ENCODE assay signal across 8 cellular contexts in the genomic region with DNA sequence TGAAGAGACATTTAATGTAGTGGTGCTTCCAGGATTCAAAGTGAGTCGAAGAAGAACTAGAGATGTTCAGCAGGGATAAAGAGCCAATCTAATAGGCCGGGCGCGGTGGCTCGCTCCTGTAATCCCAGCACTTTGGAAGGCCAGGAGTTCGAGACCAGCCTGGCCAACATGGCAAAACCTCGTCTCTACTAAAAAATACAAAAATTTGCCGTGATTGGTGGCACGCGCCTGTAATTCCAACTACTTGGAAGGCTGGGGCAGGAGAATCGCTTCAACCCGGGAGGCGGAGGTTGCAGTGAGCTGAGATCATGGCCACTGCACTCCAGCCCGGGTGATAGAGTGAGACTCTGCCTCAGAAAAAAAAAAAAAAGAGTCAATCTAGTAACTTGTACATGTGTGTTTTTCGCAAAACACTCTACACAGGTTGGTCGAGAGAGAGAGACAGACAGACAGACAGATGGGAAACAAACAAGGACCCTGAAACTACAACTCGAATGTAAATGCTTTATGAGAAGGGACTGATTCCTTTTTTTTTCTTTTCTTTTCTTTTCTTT. TPM values are rescaled to one million over a fixed set of nuclear protein-coding genes. Genes with fewer than 3 reads are reported as not detected.
DNase-seq lines count a peak whose midpoint lies in the region; ATAC-seq, FAIRE-seq and TF ChIP-seq lines count a peak whose summit lies in the region.

No MANE protein-coding gene starts in this region.

- no peaks in the 10 kb centered on the region for H4K20me1 ChIP-seq in HepG2 (ENCODE audit: insufficient read depth, low read length)

- H2AFZ ChIP-seq in HepG2 (ENCODE audit: low read length), result no peak overlapping the region

- H3K4me3 ChIP-seq in ascending aorta (peak overlapping the region; percentile 68 to 77), HepG2 (replicated peaks in 1 of 3; ENCODE audit: insufficient read depth in 1 of 3, low read depth in 2 of 3, low read length in 3 of 3) (peak overlapping the region; percentile 77 to 88 (median 82)), testis (peak overlapping the region; percentile 64 to 87)

- 50% methylated on average over 17 of the region's 17 CpGs for WGBS in HepG2 (ENCODE audit: low lambda C conversion rate)
- 34 to 36% methylated on average over 17 of the region's 17 CpGs for WGBS in testis, 2 donors

- no peak for DNase-seq in activated CD4-positive, alpha-beta T cell treated with anti-CD3 and anti-CD28 coated beads, Interleukin-2, amount 10 ng/mL, durations not matched to agents 7 days and 5 days
- no peak for DNase-seq in activated CD4-positive, alpha-beta T cell treated with anti-CD3 and anti-CD28 coated beads, Interleukin-2, amount 50 U/mL, for 4 hours
- no peak for DNase-seq in ascending aorta (ENCODE audit: low spot score in 2 of 2)
- DNase-seq in HepG2 (ENCODE audit: low spot score), result no peak
- no peak for DNase-seq in testis
- no peak for DNase-seq in GM13977 (ENCODE audit: low spot score)
- DNase-seq in SHP77 (lab: John Stamatoyannopoulos, UW), result no peak

- CTCF ChIA-PET in activated CD4-positive, alpha-beta T cell treated with anti-CD3 and anti-CD28 coated beads, Interleukin-2, amount 10 ng/mL, durations not matched to agents 7 days and 5 days (lab: Charles Lee), result interaction anchor here (0.9 to 3.2 kb wide), 16 partner anchors 11 to 82 kb away, joined by 3 to 35 read pairs (median 4); a partner anchor contains a TSS
- CTCF ChIA-PET in HepG2 (lab: Yijun Ruan, JAX; ENCODE audit: low intra/inter-chr PET ratio, low total read pairs), result interaction anchor here (0.8 kb wide), 1 partner anchor 82 kb away, joined by 3 read pairs; no protein-coding TSS in a partner anchor

- no peaks in the 10 kb centered on the region for H3K9me3 ChIP-seq in ascending aorta
- no peaks in the 10 kb centered on the region for H3K9me3 ChIP-seq in HepG2 (ENCODE audit: low read length)
- H3K9me3 ChIP-seq in testis, result no peaks in the 10 kb centered on the region

- no TSS peak for BruUV-seq in HepG2 (replicated peaks; lab: Mats Ljungman, UMichigan)

- TF ChIP-seq RAD21 in HepG2 (CRISPR knock-in tag; IDR thresholded peaks at IDR 0.05), result no peak

- H3K36me3 ChIP-seq in ascending aorta (no peaks in the 10 kb centered on the region), HepG2 (replicated peaks in 1 of 2; ENCODE audit: control insufficient read depth in 1 of 2, insufficient read depth in 2 of 2, low read length in 2 of 2) (no peaks in the 10 kb centered on the region), testis (ENCODE audit: low read depth, missing control alignments) (no peaks in the 10 kb centered on the region)

- in situ Hi-C loops in HepG2 (cut with HindIII; ENCODE audit: extremely low pct_ligation_motif_present, low pct_unique_long_range_greater_than_20kb), result no loop called here
- in situ Hi-C loops in GM13977 (cut with MboI; ENCODE audit: low pct_unique_long_range_greater_than_20kb, low sequenced_read_pairs, unreplicated experiment), result no loop called here

- H3K27me3 ChIP-seq in ascending aorta, result no peaks in the 10 kb centered on the region
- peaks cover 5 to 22% of the 10 kb centered on the region in 2 experiments; a peak in 4 of 5 replicates for H3K27me3 ChIP-seq in HepG2 (ENCODE audit: control insufficient read depth in 1 of 2, insufficient read depth in 2 of 2, low read length in 2 of 2)
- no peaks in the 10 kb centered on the region for H3K27me3 ChIP-seq in testis

- H3K9ac ChIP-seq in HepG2 (ENCODE audit: insufficient read depth, low read depth, low read length), result peak overlapping the region; percentile 45

- H3K9me3 Mint-ChIP-seq in activated CD4-positive, alpha-beta T cell treated with anti-CD3 and anti-CD28 coated beads, Interleukin-2, amount 10 ng/mL, durations not matched to agents 7 days and 5 days, result no peaks in the 10 kb centered on the region

- H3K27ac ChIP-seq in ascending aorta (peak overlapping the region; percentile 60 to 78), HepG2 (ENCODE audit: extremely low read length, insufficient read depth, low read length) (peak overlapping the region; percentile 62), testis (peak overlapping the region; percentile 66 to 77)

- TF ChIP-seq EP300 in HepG2 (IDR thresholded peaks at IDR 0.05; ENCODE audit: low read depth in 2 of 2, low read length in 2 of 2) (no peak), HepG2 (CRISPR knock-in tag; IDR thresholded peaks at IDR 0.05; ENCODE audit: borderline replicate concordance) (no peak)

- intact Hi-C loops in ascending aorta (cut with DNase I) (loop anchor here (1.0 to 10.0 kb wide), 6 partner anchors 29 to 1194 kb away; a partner anchor contains a TSS), HepG2 (cut with micrococcal nuclease; ENCODE audit: unreplicated experiment) (loop anchor here (1.0 to 10.0 kb wide), 3 partner anchors 29 to 1414 kb away; no protein-coding TSS in a partner anchor), testis (cut with DNase I; ENCODE audit: low total_unique reads) (no loop called here)

- TF ChIP-seq CTCF in ascending aorta (IDR thresholded peaks at IDR 0.05) (no peak), HepG2 (CRISPR knock-in tag; IDR thresholded peaks at IDR 0.05) (no peak), testis (IDR thresholded peaks at IDR 0.05) (no peak), GM13977 (IDR thresholded peaks at IDR 0.05; ENCODE audit: extremely low read depth, insufficient read depth, missing control alignments) (no peak)

- peaks cover 28% of the 10 kb centered on the region for H3K4me1 Mint-ChIP-seq in activated CD4-positive, alpha-beta T cell treated with anti-CD3 and anti-CD28 coated beads, Interleukin-2, amount 10 ng/mL, durations not matched to agents 7 days and 5 days

- peaks cover 2% of the 10 kb centered on the region for H3K36me3 Mint-ChIP-seq in activated CD4-positive, alpha-beta T cell treated with anti-CD3 and anti-CD28 coated beads, Interleukin-2, amount 10 ng/mL, durations not matched to agents 7 days and 5 days (ENCODE audit: low read depth)

- no peak for TF ChIP-seq POLR2A in HepG2 (IDR thresholded peaks at IDR 0.05; ENCODE audit: insufficient read depth in 1 of 2, low read depth in 2 of 2, low read length in 2 of 2)
- TF ChIP-seq POLR2A in testis (IDR thresholded peaks at IDR 0.05), result no peak

- no peak for FAIRE-seq in HepG2 (lab: Jason Lieb, UNC)

- peak overlapping the region; percentile 88 for H3K4me3 Mint-ChIP-seq in activated CD4-positive, alpha-beta T cell treated with anti-CD3 and anti-CD28 coated beads, Interleukin-2, amount 10 ng/mL, durations not matched to agents 7 days and 5 days

- H3K4me1 ChIP-seq in ascending aorta (peaks cover 0 to 7% of the 10 kb centered on the region in 2 donors), HepG2 (ENCODE audit: insufficient read depth, low read length) (peaks cover 20% of the 10 kb centered on the region), testis (peaks cover 7% of the 10 kb centered on the region)

- peak overlapping the region; percentile 96 for H3K27ac Mint-ChIP-seq in activated CD4-positive, alpha-beta T cell treated with anti-CD3 and anti-CD28 coated beads, Interleukin-2, amount 10 ng/mL, durations not matched to agents 7 days and 5 days

- ATAC-seq in HepG2 (no peak), HG02970 (IDR thresholded peaks at IDR 0.05; ENCODE audit: low FRiP score, unreplicated experiment) (no peak)

- no peaks in the 10 kb centered on the region for H3K27me3 Mint-ChIP-seq in activated CD4-positive, alpha-beta T cell treated with anti-CD3 and anti-CD28 coated beads, Interleukin-2, amount 10 ng/mL, durations not matched to agents 7 days and 5 days

- H3K79me2 ChIP-seq in HepG2 (ENCODE audit: insufficient read depth, low read length), result no peaks in the 10 kb centered on the region

- peak overlapping the region; percentile 70 for H3K4me2 ChIP-seq in HepG2 (ENCODE audit: low read depth, low read length)

- POLR2A ChIA-PET in activated CD4-positive, alpha-beta T cell treated with anti-CD3 and anti-CD28 coated beads, Interleukin-2, amount 10 ng/mL, durations not matched to agents 7 days and 5 days (lab: Charles Lee), result interaction anchor here (0.6 to 1.0 kb wide), 2 partner anchors 8 to 10 kb away, joined by 3 read pairs; no protein-coding TSS in a partner anchor
- POLR2A ChIA-PET in HepG2 (lab: Yijun Ruan, JAX), result interaction anchor here (0.9 to 2.1 kb wide), 14 partner anchors 9 to 660 kb away, joined by 3 to 35 read pairs (median 4); a partner anchor contains a TSS

RNA-seq across cellular contexts. Expression of a gene that starts 0.8 kb away (rescaled TPM):
- total RNA-seq in activated CD4-positive, alpha-beta T cell treated with anti-CD3 and anti-CD28 coated beads, Interleukin-2, amount 10 ng/mL, durations not matched to agents 7 days and 5 days, result 10 to 100 TPM; 57.5 to 67.8 TPM
- 50.8 TPM for total RNA-seq in ascending aorta
- 7.2 and 16.7 TPM in 2 replicates for total RNA-seq in HepG2 (2016; rRNA removed; fragmentation: Illumina TruSeq; extraction: Trizol)
- 1.1 and 2.0 TPM in 2 replicates for total RNA-seq in HepG2 (2016; cell fraction: cytosol; rRNA removed; fragmentation: Illumina TruSeq; extraction: Trizol; ENCODE audit: low read depth)
- total RNA-seq in HepG2 (2016; cell fraction: insoluble cytoplasmic fraction; rRNA removed; fragmentation: Illumina TruSeq; extraction: Trizol), result 7.2 and 16.4 TPM in 2 replicates
- total RNA-seq in HepG2 (2016; cell fraction: membrane; rRNA removed; fragmentation: Illumina TruSeq; extraction: Trizol), result 3.4 and 3.7 TPM in 2 replicates
- total RNA-seq in HepG2 (2016; cell fraction: nucleus; rRNA removed; fragmentation: Illumina TruSeq; extraction: Trizol), result 12.9 and 13.9 TPM in 2 replicates
- polyA plus RNA-seq in HepG2 (2011; rRNA removed), result 6.6 and 6.9 TPM in 2 replicates
- polyA plus RNA-seq in HepG2 (2011; cell fraction: cytosol; rRNA removed), result 3.9 and 9.1 TPM in 2 replicates
- 20.5 and 25.6 TPM in 2 replicates for polyA plus RNA-seq in HepG2 (2011; cell fraction: nucleus; rRNA removed)
- polyA plus RNA-seq in HepG2 (2012), result 4.2 and 4.4 TPM in 2 replicates
- 1.5 and 1.9 TPM in 2 replicates for polyA plus RNA-seq in HepG2 (2016; cell fraction: cytosol; fragmentation: Illumina TruSeq; extraction: Trizol; ENCODE audit: low read depth)
- 5.2 and 6.7 TPM in 2 replicates for polyA plus RNA-seq in HepG2 (2016; cell fraction: insoluble cytoplasmic fraction; fragmentation: Illumina TruSeq; extraction: Trizol; ENCODE audit: low read depth)
- 2.6 and 2.9 TPM in 2 replicates for polyA plus RNA-seq in HepG2 (2016; cell fraction: membrane; fragmentation: Illumina TruSeq; extraction: Trizol; ENCODE audit: low read depth)
- polyA plus RNA-seq in HepG2 (2016; cell fraction: nucleus; fragmentation: Illumina TruSeq; extraction: Trizol; ENCODE audit: insufficient read depth, low read depth), result 23.3 and 23.7 TPM in 2 replicates
- 34.8 and 52.5 TPM in 2 replicates for polyA minus RNA-seq in HepG2 (2011; rRNA and poly(A)+ RNA removed; ENCODE audit: low replicate concordance)
- polyA minus RNA-seq in HepG2 (2011; cell fraction: cytosol; rRNA and poly(A)+ RNA removed), result 7.6 and 11.1 TPM in 2 replicates
- polyA minus RNA-seq in HepG2 (2011; cell fraction: nucleus; rRNA and poly(A)+ RNA removed), result 13.7 and 16.2 TPM in 2 replicates
- total RNA-seq in testis, result 10 to 100 TPM; 59.6 to 76.8 TPM
- polyA plus RNA-seq in testis (ENCODE audit: insufficient read depth, low read depth, low replicate concordance), result 34.9 TPM

RNA-seq across cellular contexts. Expression of a gene that starts 4.7 kb away (rescaled TPM):
- total RNA-seq in activated CD4-positive, alpha-beta T cell treated with anti-CD3 and anti-CD28 coated beads, Interleukin-2, amount 10 ng/mL, durations not matched to agents 7 days and 5 days, result 10 to 100 TPM; 12.1 to 12.3 TPM
- total RNA-seq in ascending aorta (not detected), HepG2 (2016; rRNA removed; fragmentation: Illumina TruSeq; extraction: Trizol) (not detected in 2 replicates), testis (10 to 100 TPM; 14.9 to 29.7 TPM)
- total RNA-seq in HepG2 (2016; cell fraction: cytosol; rRNA removed; fragmentation: Illumina TruSeq; extraction: Trizol; ENCODE audit: low read depth), result 0.18 TPM in 1 of 2 replicates, not detected in the other
- total RNA-seq in HepG2 (2016; cell fraction: insoluble cytoplasmic fraction; rRNA removed; fragmentation: Illumina TruSeq; extraction: Trizol), result 0.04 TPM in 1 of 2 replicates, not detected in the other
- total RNA-seq in HepG2 (2016; cell fraction: membrane; rRNA removed; fragmentation: Illumina TruSeq; extraction: Trizol), result not detected in 2 replicates
- 0.13 TPM in 1 of 2 replicates, not detected in the other for total RNA-seq in HepG2 (2016; cell fraction: nucleus; rRNA removed; fragmentation: Illumina TruSeq; extraction: Trizol)
- polyA plus RNA-seq in HepG2 (2011; rRNA removed) (0.24 and 0.39 TPM in 2 replicates), testis (ENCODE audit: insufficient read depth, low read depth, low replicate concordance) (24.8 TPM)
- polyA plus RNA-seq in HepG2 (2011; cell fraction: cytosol; rRNA removed), result 0.13 and 0.15 TPM in 2 replicates
- 2.9 and 3.2 TPM in 2 replicates for polyA plus RNA-seq in HepG2 (2011; cell fraction: nucleus; rRNA removed)
- 0.51 and 0.72 TPM in 2 replicates for polyA plus RNA-seq in HepG2 (2012)
- not detected in 2 replicates for polyA plus RNA-seq in HepG2 (2016; cell fraction: cytosol; fragmentation: Illumina TruSeq; extraction: Trizol; ENCODE audit: low read depth)
- not detected in 2 replicates for polyA plus RNA-seq in HepG2 (2016; cell fraction: insoluble cytoplasmic fraction; fragmentation: Illumina TruSeq; extraction: Trizol; ENCODE audit: low read depth)
- not detected in 2 replicates for polyA plus RNA-seq in HepG2 (2016; cell fraction: membrane; fragmentation: Illumina TruSeq; extraction: Trizol; ENCODE audit: low read depth)
- 0.12 and 0.88 TPM in 2 replicates for polyA plus RNA-seq in HepG2 (2016; cell fraction: nucleus; fragmentation: Illumina TruSeq; extraction: Trizol; ENCODE audit: insufficient read depth, low read depth)
- polyA minus RNA-seq in HepG2 (2011; rRNA and poly(A)+ RNA removed; ENCODE audit: low replicate concordance), result 0.08 TPM in 1 of 2 replicates, not detected in the other
- not detected in 2 replicates for polyA minus RNA-seq in HepG2 (2011; cell fraction: cytosol; rRNA and poly(A)+ RNA removed)
- polyA minus RNA-seq in HepG2 (2011; cell fraction: nucleus; rRNA and poly(A)+ RNA removed), result 0.25 and 0.26 TPM in 2 replicates

RNA-seq across cellular contexts. Expression of a gene that starts 19.3 kb away (rescaled TPM):
- total RNA-seq in activated CD4-positive, alpha-beta T cell treated with anti-CD3 and anti-CD28 coated beads, Interleukin-2, amount 10 ng/mL, durations not matched to agents 7 days and 5 days, result 1 to 10 TPM; 6.0 to 8.3 TPM
- total RNA-seq in ascending aorta (not detected), HepG2 (2016; rRNA removed; fragmentation: Illumina TruSeq; extraction: Trizol) (not detected in 2 replicates), testis (10 to 100 TPM; 27.5 to 37.9 TPM)
- not detected in 2 replicates for total RNA-seq in HepG2 (2016; cell fraction: cytosol; rRNA removed; fragmentation: Illumina TruSeq; extraction: Trizol; ENCODE audit: low read depth)
- total RNA-seq in HepG2 (2016; cell fraction: insoluble cytoplasmic fraction; rRNA removed; fragmentation: Illumina TruSeq; extraction: Trizol), result 0.11 TPM in 1 of 2 replicates, not detected in the other
- not detected in 2 replicates for total RNA-seq in HepG2 (2016; cell fraction: membrane; rRNA removed; fragmentation: Illumina TruSeq; extraction: Trizol)
- 0.28 TPM in 1 of 2 replicates, not detected in the other for total RNA-seq in HepG2 (2016; cell fraction: nucleus; rRNA removed; fragmentation: Illumina TruSeq; extraction: Trizol)
- polyA plus RNA-seq in HepG2 (2011; rRNA removed) (0.50 and 0.51 TPM in 2 replicates), testis (ENCODE audit: insufficient read depth, low read depth, low replicate concordance) (20.8 TPM)
- polyA plus RNA-seq in HepG2 (2011; cell fraction: cytosol; rRNA removed), result 0.11 and 0.27 TPM in 2 replicates
- polyA plus RNA-seq in HepG2 (2011; cell fraction: nucleus; rRNA removed), result 4.2 and 4.6 TPM in 2 replicates
- 0.56 and 1.0 TPM in 2 replicates for polyA plus RNA-seq in HepG2 (2012)
- polyA plus RNA-seq in HepG2 (2016; cell fraction: cytosol; fragmentation: Illumina TruSeq; extraction: Trizol; ENCODE audit: low read depth), result not detected in 2 replicates
- not detected in 2 replicates for polyA plus RNA-seq in HepG2 (2016; cell fraction: insoluble cytoplasmic fraction; fragmentation: Illumina TruSeq; extraction: Trizol; ENCODE audit: low read depth)
- polyA plus RNA-seq in HepG2 (2016; cell fraction: membrane; fragmentation: Illumina TruSeq; extraction: Trizol; ENCODE audit: low read depth), result not detected in 2 replicates
- polyA plus RNA-seq in HepG2 (2016; cell fraction: nucleus; fragmentation: Illumina TruSeq; extraction: Trizol; ENCODE audit: insufficient read depth, low read depth), result 0.38 and 0.67 TPM in 2 replicates
- 0.48 and 3.4 TPM in 2 replicates for polyA minus RNA-seq in HepG2 (2011; rRNA and poly(A)+ RNA removed; ENCODE audit: low replicate concordance)
- polyA minus RNA-seq in HepG2 (2011; cell fraction: cytosol; rRNA and poly(A)+ RNA removed), result not detected in 2 replicates
- 0.25 and 0.52 TPM in 2 replicates for polyA minus RNA-seq in HepG2 (2011; cell fraction: nucleus; rRNA and poly(A)+ RNA removed)

RNA-seq across cellular contexts. Expression of a gene that starts 28.7 kb away (rescaled TPM):
- 10 to 100 TPM; 26.0 to 26.9 TPM for total RNA-seq in activated CD4-positive, alpha-beta T cell treated with anti-CD3 and anti-CD28 coated beads, Interleukin-2, amount 10 ng/mL, durations not matched to agents 7 days and 5 days
- 15.8 TPM for total RNA-seq in ascending aorta
- 21.3 and 22.6 TPM in 2 replicates for total RNA-seq in HepG2 (2016; rRNA removed; fragmentation: Illumina TruSeq; extraction: Trizol)
- total RNA-seq in HepG2 (2016; cell fraction: cytosol; rRNA removed; fragmentation: Illumina TruSeq; extraction: Trizol; ENCODE audit: low read depth), result 12.6 and 13.7 TPM in 2 replicates
- 20.7 and 24.2 TPM in 2 replicates for total RNA-seq in HepG2 (2016; cell fraction: insoluble cytoplasmic fraction; rRNA removed; fragmentation: Illumina TruSeq; extraction: Trizol)
- total RNA-seq in HepG2 (2016; cell fraction: membrane; rRNA removed; fragmentation: Illumina TruSeq; extraction: Trizol), result 11.2 and 14.0 TPM in 2 replicates
- total RNA-seq in HepG2 (2016; cell fraction: nucleus; rRNA removed; fragmentation: Illumina TruSeq; extraction: Trizol), result 11.2 and 11.8 TPM in 2 replicates
- 16.4 and 17.3 TPM in 2 replicates for polyA plus RNA-seq in HepG2 (2011; rRNA removed)
- 19.6 and 22.3 TPM in 2 replicates for polyA plus RNA-seq in HepG2 (2011; cell fraction: cytosol; rRNA removed)
- 13.9 TPM in 2 replicates for polyA plus RNA-seq in HepG2 (2011; cell fraction: nucleus; rRNA removed)
- polyA plus RNA-seq in HepG2 (2012), result 12.1 and 12.5 TPM in 2 replicates
- 8.2 and 9.4 TPM in 2 replicates for polyA plus RNA-seq in HepG2 (2016; cell fraction: cytosol; fragmentation: Illumina TruSeq; extraction: Trizol; ENCODE audit: low read depth)
- 24.7 and 27.5 TPM in 2 replicates for polyA plus RNA-seq in HepG2 (2016; cell fraction: insoluble cytoplasmic fraction; fragmentation: Illumina TruSeq; extraction: Trizol; ENCODE audit: low read depth)
- polyA plus RNA-seq in HepG2 (2016; cell fraction: membrane; fragmentation: Illumina TruSeq; extraction: Trizol; ENCODE audit: low read depth), result 9.4 and 11.3 TPM in 2 replicates
- 18.0 and 20.6 TPM in 2 replicates for polyA plus RNA-seq in HepG2 (2016; cell fraction: nucleus; fragmentation: Illumina TruSeq; extraction: Trizol; ENCODE audit: insufficient read depth, low read depth)
- polyA minus RNA-seq in HepG2 (2011; rRNA and poly(A)+ RNA removed; ENCODE audit: low replicate concordance), result 36.0 and 75.6 TPM in 2 replicates
- 8.6 and 12.4 TPM in 2 replicates for polyA minus RNA-seq in HepG2 (2011; cell fraction: cytosol; rRNA and poly(A)+ RNA removed)
- 7.0 and 11.7 TPM in 2 replicates for polyA minus RNA-seq in HepG2 (2011; cell fraction: nucleus; rRNA and poly(A)+ RNA removed)
- total RNA-seq in testis, result 10 to 100 TPM; 10.5 to 15.4 TPM
- polyA plus RNA-seq in testis (ENCODE audit: insufficient read depth, low read depth, low replicate concordance), result 7.1 TPM

RNA-seq across cellular contexts. Expression of a gene that starts 30.4 kb away (rescaled TPM):
- 100 to 1,000 TPM; 106 to 114 TPM for total RNA-seq in activated CD4-positive, alpha-beta T cell treated with anti-CD3 and anti-CD28 coated beads, Interleukin-2, amount 10 ng/mL, durations not matched to agents 7 days and 5 days
- total RNA-seq in ascending aorta, result 390 TPM
- total RNA-seq in HepG2 (2016; rRNA removed; fragmentation: Illumina TruSeq; extraction: Trizol), result 47.4 and 73.4 TPM in 2 replicates
- total RNA-seq in HepG2 (2016; cell fraction: cytosol; rRNA removed; fragmentation: Illumina TruSeq; extraction: Trizol; ENCODE audit: low read depth), result 8.6 and 14.7 TPM in 2 replicates
- total RNA-seq in HepG2 (2016; cell fraction: insoluble cytoplasmic fraction; rRNA removed; fragmentation: Illumina TruSeq; extraction: Trizol), result 34.8 and 77.4 TPM in 2 replicates
- 26.6 and 30.8 TPM in 2 replicates for total RNA-seq in HepG2 (2016; cell fraction: membrane; rRNA removed; fragmentation: Illumina TruSeq; extraction: Trizol)
- 63.4 and 65.4 TPM in 2 replicates for total RNA-seq in HepG2 (2016; cell fraction: nucleus; rRNA removed; fragmentation: Illumina TruSeq; extraction: Trizol)
- 46.0 and 51.9 TPM in 2 replicates for polyA plus RNA-seq in HepG2 (2011; rRNA removed)
- polyA plus RNA-seq in HepG2 (2011; cell fraction: cytosol; rRNA removed), result 27.2 and 39.8 TPM in 2 replicates
- polyA plus RNA-seq in HepG2 (2011; cell fraction: nucleus; rRNA removed), result 152 and 184 TPM in 2 replicates
- polyA plus RNA-seq in HepG2 (2012), result 43.5 and 58.1 TPM in 2 replicates
- polyA plus RNA-seq in HepG2 (2016; cell fraction: cytosol; fragmentation: Illumina TruSeq; extraction: Trizol; ENCODE audit: low read depth), result 13.4 and 18.9 TPM in 2 replicates
- polyA plus RNA-seq in HepG2 (2016; cell fraction: insoluble cytoplasmic fraction; fragmentation: Illumina TruSeq; extraction: Trizol; ENCODE audit: low read depth), result 43.1 and 59.0 TPM in 2 replicates
- 34.8 and 39.1 TPM in 2 replicates for polyA plus RNA-seq in HepG2 (2016; cell fraction: membrane; fragmentation: Illumina TruSeq; extraction: Trizol; ENCODE audit: low read depth)
- 204 and 209 TPM in 2 replicates for polyA plus RNA-seq in HepG2 (2016; cell fraction: nucleus; fragmentation: Illumina TruSeq; extraction: Trizol; ENCODE audit: insufficient read depth, low read depth)
- 135 and 192 TPM in 2 replicates for polyA minus RNA-seq in HepG2 (2011; rRNA and poly(A)+ RNA removed; ENCODE audit: low replicate concordance)
- polyA minus RNA-seq in HepG2 (2011; cell fraction: cytosol; rRNA and poly(A)+ RNA removed), result 36.1 and 36.4 TPM in 2 replicates
- 37.8 and 40.6 TPM in 2 replicates for polyA minus RNA-seq in HepG2 (2011; cell fraction: nucleus; rRNA and poly(A)+ RNA removed)
- total RNA-seq in testis, result 100 to 1,000 TPM; 147 to 153 TPM
- 68.9 TPM for polyA plus RNA-seq in testis (ENCODE audit: insufficient read depth, low read depth, low replicate concordance)

Comparison
In these comparisons a context has a peak if more than half of its experiments do, and no peak if none do; other contexts are left out.
1. RNA of a gene that starts 4.7 kb away (total RNA-seq): 14.9 to 29.7 TPM in testis and 12.1 to 12.3 TPM in activated CD4-positive, alpha-beta T cell treated with anti-CD3 and anti-CD28 coated beads, Interleukin-2, amount 10 ng/mL, durations not matched to agents 7 days and 5 days; 0.04 to 0.18 TPM in HepG2 and not detected in ascending aorta (single experiment); every median in the first group is over 10 times any median in the second.
2. Peak in every context shown above with its lines, with median percentiles within 50 percentile points of each other: H3K27ac ChIP-seq and H3K4me3 ChIP-seq.